Comparison of ENCODE assay signal across 1 cellular context in genomic region chr4:19739101-19739651, GRCh38.
TF ChIP-seq lines count a peak whose summit lies in the region.

No MANE protein-coding gene starts in this region.

TF ChIP-seq in IMR-90, 13 proteins besides CTCF, POLR2A, EP300 and RAD21 (continued from another document):
- TF ChIP-seq CHD1 (IDR thresholded peaks at IDR 0.05; ENCODE audit: low read depth, low read length) (no peak), USF2 (IDR thresholded peaks at IDR 0.05; ENCODE audit: low read depth, low read length) (no peak), SMC3 (IDR thresholded peaks at IDR 0.05; ENCODE audit: low read depth, low read length) (no peak), MAZ (IDR thresholded peaks at IDR 0.05; ENCODE audit: borderline replicate concordance, low read depth, low read length) (peak; percentile 37; the same call in 1 of the 2 replicates), RFX5 (IDR thresholded peaks at IDR 0.05; ENCODE audit: low read depth, low read length) (no peak)
